Comparison of ENCODE assay signal across 1 cellular context in genomic region chr10:15313034-15313433, GRCh38.
TF ChIP-seq lines count a peak whose summit lies in the region.

No MANE protein-coding gene starts in this region.

TF ChIP-seq in WTC11, 78 proteins besides CTCF, POLR2A, EP300 and RAD21 (continued from another document):
- TF ChIP-seq PRDM15 (CRISPR knock-in tag; IDR thresholded peaks at IDR 0.05) = no peak
